ENCODE assay signal across 2 cellular contexts in the genomic region with DNA sequence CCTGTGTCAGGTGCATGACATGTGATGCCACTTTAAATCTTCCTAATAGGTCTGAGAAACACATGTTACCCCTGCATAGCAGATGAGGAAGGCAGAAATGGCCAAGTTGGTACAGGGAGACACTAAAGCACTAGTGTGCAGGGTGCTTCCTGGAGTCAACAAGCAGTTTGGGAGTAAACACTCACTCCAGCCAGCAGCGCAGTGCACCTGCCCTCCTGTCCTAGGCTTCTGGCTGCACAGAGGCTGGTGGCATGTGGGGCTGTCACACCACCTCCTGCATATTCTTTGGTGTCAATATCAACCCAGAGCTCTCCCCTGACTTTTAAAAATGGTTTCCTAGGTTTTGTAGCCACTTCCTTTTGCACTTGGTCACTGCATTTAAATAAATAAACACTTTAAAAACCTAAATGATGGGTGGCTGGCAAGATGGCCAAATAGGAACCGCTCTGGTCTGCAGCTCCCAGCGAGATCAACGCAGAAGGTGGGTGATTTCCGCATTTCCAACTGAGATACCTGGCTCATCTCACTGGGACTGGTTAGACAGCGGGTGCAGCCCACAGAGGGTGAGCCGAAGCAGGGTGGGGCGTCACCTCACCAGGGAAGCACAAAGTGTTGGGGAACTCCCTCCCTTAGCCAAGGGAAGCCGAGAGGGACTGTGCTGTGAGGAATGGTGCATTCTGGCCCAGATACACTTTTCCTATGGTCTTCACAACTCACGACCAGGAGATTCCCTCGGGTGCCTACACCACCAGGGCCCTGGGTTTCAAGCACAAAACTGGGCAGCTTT.
TF ChIP-seq lines count a peak whose summit lies in the region.

No MANE protein-coding gene starts in this region.

TF ChIP-seq in GM23338, 12 proteins besides CTCF, POLR2A, EP300 and RAD21 (continues in another document):
- TF ChIP-seq, protein P1, sequence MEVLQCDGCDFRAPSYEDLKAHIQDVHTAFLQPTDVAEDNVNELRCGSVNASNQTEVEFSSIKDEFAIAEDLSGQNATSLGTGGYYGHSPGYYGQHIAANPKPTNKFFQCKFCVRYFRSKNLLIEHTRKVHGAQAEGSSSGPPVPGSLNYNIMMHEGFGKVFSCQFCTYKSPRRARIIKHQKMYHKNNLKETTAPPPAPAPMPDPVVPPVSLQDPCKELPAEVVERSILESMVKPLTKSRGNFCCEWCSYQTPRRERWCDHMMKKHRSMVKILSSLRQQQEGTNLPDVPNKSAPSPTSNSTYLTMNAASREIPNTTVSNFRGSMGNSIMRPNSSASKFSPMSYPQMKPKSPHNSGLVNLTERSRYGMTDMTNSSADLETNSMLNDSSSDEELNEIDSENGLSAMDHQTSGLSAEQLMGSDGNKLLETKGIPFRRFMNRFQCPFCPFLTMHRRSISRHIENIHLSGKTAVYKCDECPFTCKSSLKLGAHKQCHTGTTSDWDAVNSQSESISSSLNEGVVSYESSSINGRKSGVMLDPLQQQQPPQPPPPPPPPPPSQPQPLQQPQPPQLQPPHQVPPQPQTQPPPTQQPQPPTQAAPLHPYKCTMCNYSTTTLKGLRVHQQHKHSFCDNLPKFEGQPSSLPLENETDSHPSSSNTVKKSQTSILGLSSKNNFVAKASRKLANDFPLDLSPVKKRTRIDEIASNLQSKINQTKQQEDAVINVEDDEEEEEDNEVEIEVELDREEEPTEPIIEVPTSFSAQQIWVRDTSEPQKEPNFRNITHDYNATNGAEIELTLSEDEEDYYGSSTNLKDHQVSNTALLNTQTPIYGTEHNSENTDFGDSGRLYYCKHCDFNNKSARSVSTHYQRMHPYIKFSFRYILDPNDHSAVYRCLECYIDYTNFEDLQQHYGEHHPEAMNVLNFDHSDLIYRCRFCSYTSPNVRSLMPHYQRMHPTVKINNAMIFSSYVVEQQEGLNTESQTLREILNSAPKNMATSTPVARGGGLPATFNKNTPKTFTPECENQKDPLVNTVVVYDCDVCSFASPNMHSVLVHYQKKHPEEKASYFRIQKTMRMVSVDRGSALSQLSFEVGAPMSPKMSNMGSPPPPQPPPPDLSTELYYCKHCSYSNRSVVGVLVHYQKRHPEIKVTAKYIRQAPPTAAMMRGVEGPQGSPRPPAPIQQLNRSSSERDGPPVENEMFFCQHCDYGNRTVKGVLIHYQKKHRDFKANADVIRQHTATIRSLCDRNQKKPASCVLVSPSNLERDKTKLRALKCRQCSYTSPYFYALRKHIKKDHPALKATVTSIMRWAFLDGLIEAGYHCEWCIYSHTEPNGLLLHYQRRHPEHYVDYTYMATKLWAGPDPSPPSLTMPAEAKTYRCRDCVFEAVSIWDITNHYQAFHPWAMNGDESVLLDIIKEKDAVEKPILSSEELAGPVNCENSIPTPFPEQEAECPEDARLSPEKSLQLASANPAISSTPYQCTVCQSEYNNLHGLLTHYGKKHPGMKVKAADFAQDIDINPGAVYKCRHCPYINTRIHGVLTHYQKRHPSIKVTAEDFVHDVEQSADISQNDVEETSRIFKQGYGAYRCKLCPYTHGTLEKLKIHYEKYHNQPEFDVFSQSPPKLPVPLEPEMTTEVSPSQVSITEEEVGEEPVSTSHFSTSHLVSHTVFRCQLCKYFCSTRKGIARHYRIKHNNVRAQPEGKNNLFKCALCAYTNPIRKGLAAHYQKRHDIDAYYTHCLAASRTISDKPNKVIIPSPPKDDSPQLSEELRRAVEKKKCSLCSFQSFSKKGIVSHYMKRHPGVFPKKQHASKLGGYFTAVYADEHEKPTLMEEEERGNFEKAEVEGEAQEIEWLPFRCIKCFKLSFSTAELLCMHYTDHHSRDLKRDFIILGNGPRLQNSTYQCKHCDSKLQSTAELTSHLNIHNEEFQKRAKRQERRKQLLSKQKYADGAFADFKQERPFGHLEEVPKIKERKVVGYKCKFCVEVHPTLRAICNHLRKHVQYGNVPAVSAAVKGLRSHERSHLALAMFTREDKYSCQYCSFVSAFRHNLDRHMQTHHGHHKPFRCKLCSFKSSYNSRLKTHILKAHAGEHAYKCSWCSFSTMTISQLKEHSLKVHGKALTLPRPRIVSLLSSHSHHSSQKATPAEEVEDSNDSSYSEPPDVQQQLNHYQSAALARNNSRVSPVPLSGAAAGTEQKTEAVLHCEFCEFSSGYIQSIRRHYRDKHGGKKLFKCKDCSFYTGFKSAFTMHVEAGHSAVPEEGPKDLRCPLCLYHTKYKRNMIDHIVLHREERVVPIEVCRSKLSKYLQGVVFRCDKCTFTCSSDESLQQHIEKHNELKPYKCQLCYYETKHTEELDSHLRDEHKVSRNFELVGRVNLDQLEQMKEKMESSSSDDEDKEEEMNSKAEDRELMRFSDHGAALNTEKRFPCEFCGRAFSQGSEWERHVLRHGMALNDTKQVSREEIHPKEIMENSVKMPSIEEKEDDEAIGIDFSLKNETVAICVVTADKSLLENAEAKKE (CRISPR knock-in tag; IDR thresholded peaks at IDR 0.05) = no peak
- TF ChIP-seq EZH2phosphoT487 (IDR thresholded peaks at IDR 0.05; ENCODE audit: unreplicated experiment) (no peak), CREB1 (CRISPR knock-in tag; IDR thresholded peaks at IDR 0.05; ENCODE audit: low read depth) (no peak), POLR2AphosphoS5 (IDR thresholded peaks at IDR 0.05; ENCODE audit: low read depth) (no peak), ZNF331 (CRISPR knock-in tag; IDR thresholded peaks at IDR 0.05; ENCODE audit: low read depth) (no peak), EZH2 (IDR thresholded peaks at IDR 0.05; ENCODE audit: low read depth, unreplicated experiment) (no peak), NANOG (IDR thresholded peaks at IDR 0.05; ENCODE audit: borderline replicate concordance) (no peak), ZNF114 (CRISPR knock-in tag; IDR thresholded peaks at IDR 0.05) (no peak)
- TF ChIP-seq, protein P2, sequence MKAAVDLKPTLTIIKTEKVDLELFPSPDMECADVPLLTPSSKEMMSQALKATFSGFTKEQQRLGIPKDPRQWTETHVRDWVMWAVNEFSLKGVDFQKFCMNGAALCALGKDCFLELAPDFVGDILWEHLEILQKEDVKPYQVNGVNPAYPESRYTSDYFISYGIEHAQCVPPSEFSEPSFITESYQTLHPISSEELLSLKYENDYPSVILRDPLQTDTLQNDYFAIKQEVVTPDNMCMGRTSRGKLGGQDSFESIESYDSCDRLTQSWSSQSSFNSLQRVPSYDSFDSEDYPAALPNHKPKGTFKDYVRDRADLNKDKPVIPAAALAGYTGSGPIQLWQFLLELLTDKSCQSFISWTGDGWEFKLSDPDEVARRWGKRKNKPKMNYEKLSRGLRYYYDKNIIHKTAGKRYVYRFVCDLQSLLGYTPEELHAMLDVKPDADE (IDR thresholded peaks at IDR 0.05) = no peak

TF ChIP-seq in K562, 482 proteins besides CTCF, POLR2A, EP300 and RAD21:
- TF ChIP-seq E2F3 (CRISPR knock-in tag; IDR thresholded peaks at IDR 0.05) (no peak), FIP1L1 (IDR thresholded peaks at IDR 0.05; ENCODE audit: low read depth, low read length, poor library complexity, severe bottlenecking) (no peak), POLR2B (IDR thresholded peaks at IDR 0.05; ENCODE audit: low read depth, partially characterized antibody) (no peak), ZNF764 (CRISPR knock-in tag; IDR thresholded peaks at IDR 0.05; ENCODE audit: low read depth) (no peak), RBM17 (IDR thresholded peaks at IDR 0.05; ENCODE audit: borderline replicate concordance, low read depth, low read length) (no peak), ZNF239 (CRISPR knock-in tag; IDR thresholded peaks at IDR 0.05) (no peak), JUND (IDR thresholded peaks at IDR 0.05; ENCODE audit: borderline replicate concordance, low read depth, low read length) (no peak), JUND (tag; IDR thresholded peaks at IDR 0.05; ENCODE audit: borderline replicate concordance, low read depth, low read length) (no peak), PHF8 (IDR thresholded peaks at IDR 0.05; ENCODE audit: borderline replicate concordance, low read length) (no peak), ZNF24 (IDR thresholded peaks at IDR 0.05) (no peak), RUNX1 (IDR thresholded peaks at IDR 0.05; ENCODE audit: low read depth) (no peak), SLC30A9 (CRISPR knock-in tag; IDR thresholded peaks at IDR 0.05) (no peak)
- TF ChIP-seq, protein P3, sequence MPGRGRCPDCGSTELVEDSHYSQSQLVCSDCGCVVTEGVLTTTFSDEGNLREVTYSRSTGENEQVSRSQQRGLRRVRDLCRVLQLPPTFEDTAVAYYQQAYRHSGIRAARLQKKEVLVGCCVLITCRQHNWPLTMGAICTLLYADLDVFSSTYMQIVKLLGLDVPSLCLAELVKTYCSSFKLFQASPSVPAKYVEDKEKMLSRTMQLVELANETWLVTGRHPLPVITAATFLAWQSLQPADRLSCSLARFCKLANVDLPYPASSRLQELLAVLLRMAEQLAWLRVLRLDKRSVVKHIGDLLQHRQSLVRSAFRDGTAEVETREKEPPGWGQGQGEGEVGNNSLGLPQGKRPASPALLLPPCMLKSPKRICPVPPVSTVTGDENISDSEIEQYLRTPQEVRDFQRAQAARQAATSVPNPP (IDR thresholded peaks at IDR 0.05; ENCODE audit: borderline replicate concordance, insufficient read depth, insufficient read length) = no peak
- TF ChIP-seq, protein P4, sequence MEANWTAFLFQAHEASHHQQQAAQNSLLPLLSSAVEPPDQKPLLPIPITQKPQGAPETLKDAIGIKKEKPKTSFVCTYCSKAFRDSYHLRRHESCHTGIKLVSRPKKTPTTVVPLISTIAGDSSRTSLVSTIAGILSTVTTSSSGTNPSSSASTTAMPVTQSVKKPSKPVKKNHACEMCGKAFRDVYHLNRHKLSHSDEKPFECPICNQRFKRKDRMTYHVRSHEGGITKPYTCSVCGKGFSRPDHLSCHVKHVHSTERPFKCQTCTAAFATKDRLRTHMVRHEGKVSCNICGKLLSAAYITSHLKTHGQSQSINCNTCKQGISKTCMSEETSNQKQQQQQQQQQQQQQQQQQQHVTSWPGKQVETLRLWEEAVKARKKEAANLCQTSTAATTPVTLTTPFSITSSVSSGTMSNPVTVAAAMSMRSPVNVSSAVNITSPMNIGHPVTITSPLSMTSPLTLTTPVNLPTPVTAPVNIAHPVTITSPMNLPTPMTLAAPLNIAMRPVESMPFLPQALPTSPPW (CRISPR knock-in tag; IDR thresholded peaks at IDR 0.05) = no peak
- TF ChIP-seq, protein P5, sequence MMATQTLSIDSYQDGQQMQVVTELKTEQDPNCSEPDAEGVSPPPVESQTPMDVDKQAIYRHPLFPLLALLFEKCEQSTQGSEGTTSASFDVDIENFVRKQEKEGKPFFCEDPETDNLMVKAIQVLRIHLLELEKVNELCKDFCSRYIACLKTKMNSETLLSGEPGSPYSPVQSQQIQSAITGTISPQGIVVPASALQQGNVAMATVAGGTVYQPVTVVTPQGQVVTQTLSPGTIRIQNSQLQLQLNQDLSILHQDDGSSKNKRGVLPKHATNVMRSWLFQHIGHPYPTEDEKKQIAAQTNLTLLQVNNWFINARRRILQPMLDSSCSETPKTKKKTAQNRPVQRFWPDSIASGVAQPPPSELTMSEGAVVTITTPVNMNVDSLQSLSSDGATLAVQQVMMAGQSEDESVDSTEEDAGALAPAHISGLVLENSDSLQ (IDR thresholded peaks at IDR 0.05) = no peak
- TF ChIP-seq, protein P6, sequence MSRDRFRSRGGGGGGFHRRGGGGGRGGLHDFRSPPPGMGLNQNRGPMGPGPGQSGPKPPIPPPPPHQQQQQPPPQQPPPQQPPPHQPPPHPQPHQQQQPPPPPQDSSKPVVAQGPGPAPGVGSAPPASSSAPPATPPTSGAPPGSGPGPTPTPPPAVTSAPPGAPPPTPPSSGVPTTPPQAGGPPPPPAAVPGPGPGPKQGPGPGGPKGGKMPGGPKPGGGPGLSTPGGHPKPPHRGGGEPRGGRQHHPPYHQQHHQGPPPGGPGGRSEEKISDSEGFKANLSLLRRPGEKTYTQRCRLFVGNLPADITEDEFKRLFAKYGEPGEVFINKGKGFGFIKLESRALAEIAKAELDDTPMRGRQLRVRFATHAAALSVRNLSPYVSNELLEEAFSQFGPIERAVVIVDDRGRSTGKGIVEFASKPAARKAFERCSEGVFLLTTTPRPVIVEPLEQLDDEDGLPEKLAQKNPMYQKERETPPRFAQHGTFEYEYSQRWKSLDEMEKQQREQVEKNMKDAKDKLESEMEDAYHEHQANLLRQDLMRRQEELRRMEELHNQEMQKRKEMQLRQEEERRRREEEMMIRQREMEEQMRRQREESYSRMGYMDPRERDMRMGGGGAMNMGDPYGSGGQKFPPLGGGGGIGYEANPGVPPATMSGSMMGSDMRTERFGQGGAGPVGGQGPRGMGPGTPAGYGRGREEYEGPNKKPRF (IDR thresholded peaks at IDR 0.05; ENCODE audit: low read depth, low read length) = no peak
